Comparison of ENCODE assay signal across 7 cellular contexts in genomic region chr5:61330341-61330878, GRCh38. TPM values are rescaled to one million over a fixed set of nuclear protein-coding genes. Genes with fewer than 3 reads are reported as not detected.
A peak's percentile ranks its signal among the peaks of the same experiment; 100 is the strongest.
DNase-seq lines count a peak whose midpoint lies in the region; ATAC-seq and TF ChIP-seq lines count a peak whose summit lies in the region.

No MANE protein-coding gene starts in this region.

- H3K4me3 ChIP-seq in HL-60 (replicated peaks; ENCODE audit: insufficient read depth, low read length) (peak overlapping the region; percentile 76), lower leg skin (ENCODE audit: low read depth, poor library complexity, severe bottlenecking) (peak overlapping the region; percentile 79)

- intact Hi-C loops in dendritic cell treated with granulocyte-macrophage colony-stimulating factor and Interleukin-4, amounts not matched to agents 40 ng/mL and 50 ng/mL, for 4 days (cut with micrococcal nuclease): loop anchor here (2.0 to 10.0 kb wide), 3 partner anchors 54 to 324 kb away; no protein-coding TSS in a partner anchor
- intact Hi-C loops in lower leg skin (cut with DNase I; ENCODE audit: low total_unique reads): loop anchor here (10.0 kb wide), 1 partner anchor 74 kb away; no protein-coding TSS in a partner anchor

- H3K27ac ChIP-seq in HL-60 (replicated peaks) (no peak overlapping the region), temporal lobe (ENCODE audit: low read depth, low read length) (peak overlapping the region; percentile 84)

- DNase-seq in HL-60 (ENCODE audit: low read depth in 1 of 2, low spot score in 1 of 2): peak in 1 of 2 experiments; percentile 2
- DNase-seq in SK-N-DZ (ENCODE audit: low spot score): peak; percentile 59
- peak in 1 of 2 donors; percentile 90 for DNase-seq in lower leg skin (ENCODE audit: low spot score in 2 of 2)

- H3K9me3 ChIP-seq in ES-I3 (ENCODE audit: control insufficient read depth, insufficient read depth, low read length): no peaks in the 10 kb centered on the region

- H3K36me3 Mint-ChIP-seq in dendritic cell treated with granulocyte-macrophage colony-stimulating factor and Interleukin-4, amounts not matched to agents 40 ng/mL and 50 ng/mL, for 4 days (ENCODE audit: low read depth): peaks cover 41% of the 10 kb centered on the region

- peak overlapping the region; percentile 94 for H3K27ac Mint-ChIP-seq in dendritic cell treated with granulocyte-macrophage colony-stimulating factor and Interleukin-4, amounts not matched to agents 40 ng/mL and 50 ng/mL, for 4 days

- H3K36me3 ChIP-seq in ES-I3 (ENCODE audit: insufficient read depth, low read length): no peaks in the 10 kb centered on the region

- H3K4me1 Mint-ChIP-seq in dendritic cell treated with granulocyte-macrophage colony-stimulating factor and Interleukin-4, amounts not matched to agents 40 ng/mL and 50 ng/mL, for 4 days (ENCODE audit: low read depth): peaks cover 52% of the 10 kb centered on the region

- peak overlapping the region; percentile 68 for H3K9ac ChIP-seq in ES-I3 (ENCODE audit: low read depth, low read length)

- 1 to 9% methylated on average over 19 to 32 of the region's 32 CpGs for WGBS in lower leg skin, 2 donors

- H3K4me1 ChIP-seq in ES-I3 (ENCODE audit: insufficient read depth, low read length): peaks cover 27% of the 10 kb centered on the region

- no peaks in the 10 kb centered on the region for H3K27me3 Mint-ChIP-seq in dendritic cell treated with granulocyte-macrophage colony-stimulating factor and Interleukin-4, amounts not matched to agents 40 ng/mL and 50 ng/mL, for 4 days

- H3K9me3 Mint-ChIP-seq in dendritic cell treated with granulocyte-macrophage colony-stimulating factor and Interleukin-4, amounts not matched to agents 40 ng/mL and 50 ng/mL, for 4 days: no peaks in the 10 kb centered on the region

- TF ChIP-seq POLR2A in lower leg skin (IDR thresholded peaks at IDR 0.05): no peak

- H3K4me3 Mint-ChIP-seq in dendritic cell treated with granulocyte-macrophage colony-stimulating factor and Interleukin-4, amounts not matched to agents 40 ng/mL and 50 ng/mL, for 4 days: peak overlapping the region; percentile 91

- ATAC-seq in GM21723 (IDR thresholded peaks at IDR 0.05; ENCODE audit: unreplicated experiment): no peak

- H3K27me3 ChIP-seq in HL-60 (ENCODE audit: insufficient read depth, poor library complexity, severe bottlenecking): no peaks in the 10 kb centered on the region

- no peak for TF ChIP-seq CTCF in HL-60 (IDR thresholded peaks at IDR 0.05; ENCODE audit: insufficient read depth, low read length)
- no peak for TF ChIP-seq CTCF in lower leg skin (IDR thresholded peaks at IDR 0.05)

RNA-seq across cellular contexts. Expression of gene ZSWIM6, which starts 1.6 kb away (rescaled TPM):
- polyA plus RNA-seq in SK-N-DZ (2014; cell fraction: cytosol; rRNA removed): 18.2 and 19.6 TPM in 2 replicates
- 34.6 and 46.9 TPM in 2 replicates for polyA plus RNA-seq in SK-N-DZ (2014; cell fraction: nucleus; rRNA removed)
- total RNA-seq in lower leg skin (1 to 10 TPM; 7.1 to 8.7 (median 8.1) TPM), temporal lobe (33.2 TPM)
